Comparison of ENCODE assay signal across 1 cellular context in the genomic region with DNA sequence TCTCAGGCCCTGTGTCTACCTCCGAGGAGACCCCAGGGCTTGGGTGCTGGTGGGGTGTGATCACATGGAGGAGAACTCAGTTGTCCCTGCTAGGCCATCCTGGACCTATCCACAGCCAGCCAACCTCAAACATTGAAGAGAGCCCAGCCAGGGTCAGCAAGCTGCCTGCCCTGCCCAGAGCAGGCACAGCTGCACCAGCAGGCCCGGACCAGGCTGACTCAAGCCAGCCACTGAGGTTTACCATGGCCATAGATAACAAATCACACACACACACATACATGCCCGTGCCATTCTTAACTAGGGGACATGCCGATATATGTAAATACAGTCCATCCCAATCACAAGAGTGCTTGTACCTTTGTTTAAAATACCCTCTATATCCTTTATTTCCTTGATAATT.
TF ChIP-seq lines count a peak whose summit lies in the region.

No MANE protein-coding gene starts in this region.

TF ChIP-seq in SK-N-SH, 30 proteins besides CTCF, POLR2A, EP300 and RAD21 (continued from another document):
- TF ChIP-seq, protein P1, sequence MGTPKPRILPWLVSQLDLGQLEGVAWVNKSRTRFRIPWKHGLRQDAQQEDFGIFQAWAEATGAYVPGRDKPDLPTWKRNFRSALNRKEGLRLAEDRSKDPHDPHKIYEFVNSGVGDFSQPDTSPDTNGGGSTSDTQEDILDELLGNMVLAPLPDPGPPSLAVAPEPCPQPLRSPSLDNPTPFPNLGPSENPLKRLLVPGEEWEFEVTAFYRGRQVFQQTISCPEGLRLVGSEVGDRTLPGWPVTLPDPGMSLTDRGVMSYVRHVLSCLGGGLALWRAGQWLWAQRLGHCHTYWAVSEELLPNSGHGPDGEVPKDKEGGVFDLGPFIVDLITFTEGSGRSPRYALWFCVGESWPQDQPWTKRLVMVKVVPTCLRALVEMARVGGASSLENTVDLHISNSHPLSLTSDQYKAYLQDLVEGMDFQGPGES (IDR thresholded peaks at IDR 0.05; ENCODE audit: low read depth, low read length) = no peak
- TF ChIP-seq, protein P2, sequence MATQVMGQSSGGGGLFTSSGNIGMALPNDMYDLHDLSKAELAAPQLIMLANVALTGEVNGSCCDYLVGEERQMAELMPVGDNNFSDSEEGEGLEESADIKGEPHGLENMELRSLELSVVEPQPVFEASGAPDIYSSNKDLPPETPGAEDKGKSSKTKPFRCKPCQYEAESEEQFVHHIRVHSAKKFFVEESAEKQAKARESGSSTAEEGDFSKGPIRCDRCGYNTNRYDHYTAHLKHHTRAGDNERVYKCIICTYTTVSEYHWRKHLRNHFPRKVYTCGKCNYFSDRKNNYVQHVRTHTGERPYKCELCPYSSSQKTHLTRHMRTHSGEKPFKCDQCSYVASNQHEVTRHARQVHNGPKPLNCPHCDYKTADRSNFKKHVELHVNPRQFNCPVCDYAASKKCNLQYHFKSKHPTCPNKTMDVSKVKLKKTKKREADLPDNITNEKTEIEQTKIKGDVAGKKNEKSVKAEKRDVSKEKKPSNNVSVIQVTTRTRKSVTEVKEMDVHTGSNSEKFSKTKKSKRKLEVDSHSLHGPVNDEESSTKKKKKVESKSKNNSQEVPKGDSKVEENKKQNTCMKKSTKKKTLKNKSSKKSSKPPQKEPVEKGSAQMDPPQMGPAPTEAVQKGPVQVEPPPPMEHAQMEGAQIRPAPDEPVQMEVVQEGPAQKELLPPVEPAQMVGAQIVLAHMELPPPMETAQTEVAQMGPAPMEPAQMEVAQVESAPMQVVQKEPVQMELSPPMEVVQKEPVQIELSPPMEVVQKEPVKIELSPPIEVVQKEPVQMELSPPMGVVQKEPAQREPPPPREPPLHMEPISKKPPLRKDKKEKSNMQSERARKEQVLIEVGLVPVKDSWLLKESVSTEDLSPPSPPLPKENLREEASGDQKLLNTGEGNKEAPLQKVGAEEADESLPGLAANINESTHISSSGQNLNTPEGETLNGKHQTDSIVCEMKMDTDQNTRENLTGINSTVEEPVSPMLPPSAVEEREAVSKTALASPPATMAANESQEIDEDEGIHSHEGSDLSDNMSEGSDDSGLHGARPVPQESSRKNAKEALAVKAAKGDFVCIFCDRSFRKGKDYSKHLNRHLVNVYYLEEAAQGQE (IDR thresholded peaks at IDR 0.05; ENCODE audit: low read depth, low read length) = no peak
- TF ChIP-seq, protein P3, sequence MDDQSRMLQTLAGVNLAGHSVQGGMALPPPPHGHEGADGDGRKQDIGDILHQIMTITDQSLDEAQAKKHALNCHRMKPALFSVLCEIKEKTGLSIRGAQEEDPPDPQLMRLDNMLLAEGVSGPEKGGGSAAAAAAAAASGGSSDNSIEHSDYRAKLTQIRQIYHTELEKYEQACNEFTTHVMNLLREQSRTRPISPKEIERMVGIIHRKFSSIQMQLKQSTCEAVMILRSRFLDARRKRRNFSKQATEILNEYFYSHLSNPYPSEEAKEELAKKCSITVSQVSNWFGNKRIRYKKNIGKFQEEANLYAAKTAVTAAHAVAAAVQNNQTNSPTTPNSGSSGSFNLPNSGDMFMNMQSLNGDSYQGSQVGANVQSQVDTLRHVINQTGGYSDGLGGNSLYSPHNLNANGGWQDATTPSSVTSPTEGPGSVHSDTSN (IDR thresholded peaks at IDR 0.05) = no peak
- no peak for TF ChIP-seq ELF1 (IDR thresholded peaks at IDR 0.05)
- no peak for TF ChIP-seq YY1 (IDR thresholded peaks at IDR 0.05; ENCODE audit: low read depth)
- no peak for TF ChIP-seq JUND (IDR thresholded peaks at IDR 0.05)
- TF ChIP-seq SIN3A (IDR thresholded peaks at IDR 0.05; ENCODE audit: borderline replicate concordance, low read depth, low read length) = no peak
- TF ChIP-seq GABPA (IDR thresholded peaks at IDR 0.05; ENCODE audit: low read depth) = no peak
- TF ChIP-seq TCF12 (IDR thresholded peaks at IDR 0.05) = no peak
- no peak for TF ChIP-seq SMC3 (IDR thresholded peaks at IDR 0.05; ENCODE audit: low read depth, low read length)
- TF ChIP-seq EZH2phosphoT487 (IDR thresholded peaks at IDR 0.05; ENCODE audit: borderline replicate concordance, low read depth) = no peak
- no peak for TF ChIP-seq RXRA (IDR thresholded peaks at IDR 0.05; ENCODE audit: borderline replicate concordance, low read depth)
- no peak for TF ChIP-seq MXI1 (IDR thresholded peaks at IDR 0.05; ENCODE audit: low read depth, low read length)
- TF ChIP-seq RFX5 (IDR thresholded peaks at IDR 0.05; ENCODE audit: low read length) = no peak
- TF ChIP-seq FOXJ3 (CRISPR knock-in tag; IDR thresholded peaks at IDR 0.05) = no peak
- no peak for TF ChIP-seq CHD2 (IDR thresholded peaks at IDR 0.05; ENCODE audit: low read length, partially characterized antibody)
- no peak for TF ChIP-seq MEF2A (IDR thresholded peaks at IDR 0.05; ENCODE audit: borderline replicate concordance, low read depth)
- TF ChIP-seq TEAD4 (IDR thresholded peaks at IDR 0.05; ENCODE audit: borderline replicate concordance, insufficient read depth) = no peak
